ENCODE assay signal across 1 cellular context in genomic region chr20:13220194-13220856, GRCh38.
TF ChIP-seq lines count a peak whose summit lies in the region.

No MANE protein-coding gene starts in this region.

TF ChIP-seq in HepG2, 621 proteins besides CTCF, POLR2A, EP300 and RAD21 (continued from another document and continues in another):
- TF ChIP-seq, protein P1, sequence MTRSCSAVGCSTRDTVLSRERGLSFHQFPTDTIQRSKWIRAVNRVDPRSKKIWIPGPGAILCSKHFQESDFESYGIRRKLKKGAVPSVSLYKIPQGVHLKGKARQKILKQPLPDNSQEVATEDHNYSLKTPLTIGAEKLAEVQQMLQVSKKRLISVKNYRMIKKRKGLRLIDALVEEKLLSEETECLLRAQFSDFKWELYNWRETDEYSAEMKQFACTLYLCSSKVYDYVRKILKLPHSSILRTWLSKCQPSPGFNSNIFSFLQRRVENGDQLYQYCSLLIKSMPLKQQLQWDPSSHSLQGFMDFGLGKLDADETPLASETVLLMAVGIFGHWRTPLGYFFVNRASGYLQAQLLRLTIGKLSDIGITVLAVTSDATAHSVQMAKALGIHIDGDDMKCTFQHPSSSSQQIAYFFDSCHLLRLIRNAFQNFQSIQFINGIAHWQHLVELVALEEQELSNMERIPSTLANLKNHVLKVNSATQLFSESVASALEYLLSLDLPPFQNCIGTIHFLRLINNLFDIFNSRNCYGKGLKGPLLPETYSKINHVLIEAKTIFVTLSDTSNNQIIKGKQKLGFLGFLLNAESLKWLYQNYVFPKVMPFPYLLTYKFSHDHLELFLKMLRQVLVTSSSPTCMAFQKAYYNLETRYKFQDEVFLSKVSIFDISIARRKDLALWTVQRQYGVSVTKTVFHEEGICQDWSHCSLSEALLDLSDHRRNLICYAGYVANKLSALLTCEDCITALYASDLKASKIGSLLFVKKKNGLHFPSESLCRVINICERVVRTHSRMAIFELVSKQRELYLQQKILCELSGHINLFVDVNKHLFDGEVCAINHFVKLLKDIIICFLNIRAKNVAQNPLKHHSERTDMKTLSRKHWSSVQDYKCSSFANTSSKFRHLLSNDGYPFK (CRISPR knock-in tag; IDR thresholded peaks at IDR 0.05; ENCODE audit: borderline replicate concordance), result peak; percentile 50
- TF ChIP-seq ZNF460 (CRISPR knock-in tag; IDR thresholded peaks at IDR 0.05; ENCODE audit: borderline replicate concordance) (no peak), HMGA1 (CRISPR knock-in tag; conservative IDR thresholded peaks at IDR 0.05) (no peak), ZNF343 (CRISPR knock-in tag; IDR thresholded peaks at IDR 0.05) (peak; percentile 82), PAXIP1 (CRISPR knock-in tag; conservative IDR thresholded peaks at IDR 0.05) (no peak), KLF15 (CRISPR knock-in tag; IDR thresholded peaks at IDR 0.05; ENCODE audit: borderline replicate concordance) (peak; percentile 95), ZNF235 (CRISPR knock-in tag; IDR thresholded peaks at IDR 0.05; ENCODE audit: borderline replicate concordance) (peak; percentile 92; the same call in 1 of the 2 replicates), ZNF496 (CRISPR knock-in tag; IDR thresholded peaks at IDR 0.05; ENCODE audit: insufficient replicate concordance) (no peak), ZNF704 (CRISPR knock-in tag; IDR thresholded peaks at IDR 0.05; ENCODE audit: borderline replicate concordance) (peak; percentile 96), U2AF1 (optimal IDR thresholded peaks at IDR 0.05; ENCODE audit: low read depth, low read length) (peak; percentile 83), TCF12 (IDR thresholded peaks at IDR 0.05) (no peak), TCF12 (CRISPR knock-in tag; IDR thresholded peaks at IDR 0.05) (no peak), SIX1 (CRISPR knock-in tag; IDR thresholded peaks at IDR 0.05; ENCODE audit: borderline replicate concordance) (no peak), DR1 (CRISPR knock-in tag; IDR thresholded peaks at IDR 0.05) (peak; percentile 19; the same call in 1 of the 2 replicates), REXO4 (CRISPR knock-in tag; IDR thresholded peaks at IDR 0.05; ENCODE audit: borderline replicate concordance) (peak; percentile 96), ATF7 (IDR thresholded peaks at IDR 0.05) (no peak), ATF7 (CRISPR knock-in tag; IDR thresholded peaks at IDR 0.05) (peak; percentile 60; the same call in 1 of the 2 replicates), ZNF83 (CRISPR knock-in tag; IDR thresholded peaks at IDR 0.05; ENCODE audit: borderline replicate concordance) (no peak), CHD2 (IDR thresholded peaks at IDR 0.05; ENCODE audit: low read depth, low read length) (no peak), JUND (CRISPR knock-in tag; IDR thresholded peaks at IDR 0.05) (no peak; the same call in 1 of the 2 replicates), ZNF513 (CRISPR knock-in tag; conservative IDR thresholded peaks at IDR 0.05) (no peak), ZSCAN21 (CRISPR knock-in tag; IDR thresholded peaks at IDR 0.05; ENCODE audit: borderline replicate concordance) (peak; percentile 83), GLMP (CRISPR knock-in tag; IDR thresholded peaks at IDR 0.05; ENCODE audit: borderline replicate concordance) (no peak), POGZ (CRISPR knock-in tag; IDR thresholded peaks at IDR 0.05) (peak; percentile 63), ZNF335 (CRISPR knock-in tag; IDR thresholded peaks at IDR 0.05) (peak; percentile 62; the same call in 1 of the 2 replicates), HDAC6 (IDR thresholded peaks at IDR 0.05; ENCODE audit: low read depth, low read length) (no peak), NAIF1 (CRISPR knock-in tag; IDR thresholded peaks at IDR 0.05; ENCODE audit: borderline replicate concordance) (no peak), JARID2 (CRISPR knock-in tag; IDR thresholded peaks at IDR 0.05; ENCODE audit: insufficient replicate concordance) (no peak), ETV5 (CRISPR knock-in tag; IDR thresholded peaks at IDR 0.05; ENCODE audit: borderline replicate concordance) (0 out of 2 replicates have a peak, but pooled peaks have one; percentile 49), ZNF652 (CRISPR knock-in tag; IDR thresholded peaks at IDR 0.05; ENCODE audit: borderline replicate concordance, low read depth) (no peak), SPEN (CRISPR knock-in tag; IDR thresholded peaks at IDR 0.05; ENCODE audit: low read depth) (0 out of 2 replicates have a peak, but pooled peaks have one; percentile 5), DMAP1 (CRISPR knock-in tag; IDR thresholded peaks at IDR 0.05) (peak; percentile 21; the same call in 1 of the 2 replicates), ZNF263 (CRISPR knock-in tag; IDR thresholded peaks at IDR 0.05) (no peak; the same call in 1 of the 2 replicates), HNF4G (IDR thresholded peaks at IDR 0.05; ENCODE audit: borderline replicate concordance, low read depth, low read length) (no peak), HNF4G (CRISPR knock-in tag; IDR thresholded peaks at IDR 0.05; ENCODE audit: borderline replicate concordance, low read depth) (no peak), TRIM24 (CRISPR knock-in tag; IDR thresholded peaks at IDR 0.05) (no peak), CEBPZ (IDR thresholded peaks at IDR 0.05; ENCODE audit: low read length) (no peak), NR0B2 (CRISPR knock-in tag; IDR thresholded peaks at IDR 0.05) (peak; percentile 96), HIC2 (CRISPR knock-in tag; IDR thresholded peaks at IDR 0.05; ENCODE audit: low read depth) (peak; percentile 30; the same call in 1 of the 2 replicates)
- TF ChIP-seq, protein P2, sequence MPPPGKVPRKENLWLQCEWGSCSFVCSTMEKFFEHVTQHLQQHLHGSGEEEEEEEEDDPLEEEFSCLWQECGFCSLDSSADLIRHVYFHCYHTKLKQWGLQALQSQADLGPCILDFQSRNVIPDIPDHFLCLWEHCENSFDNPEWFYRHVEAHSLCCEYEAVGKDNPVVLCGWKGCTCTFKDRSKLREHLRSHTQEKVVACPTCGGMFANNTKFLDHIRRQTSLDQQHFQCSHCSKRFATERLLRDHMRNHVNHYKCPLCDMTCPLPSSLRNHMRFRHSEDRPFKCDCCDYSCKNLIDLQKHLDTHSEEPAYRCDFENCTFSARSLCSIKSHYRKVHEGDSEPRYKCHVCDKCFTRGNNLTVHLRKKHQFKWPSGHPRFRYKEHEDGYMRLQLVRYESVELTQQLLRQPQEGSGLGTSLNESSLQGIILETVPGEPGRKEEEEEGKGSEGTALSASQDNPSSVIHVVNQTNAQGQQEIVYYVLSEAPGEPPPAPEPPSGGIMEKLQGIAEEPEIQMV (CRISPR knock-in tag; IDR thresholded peaks at IDR 0.05; ENCODE audit: low read depth), result peak; percentile 64; the same call in 1 of the 2 replicates
- TF ChIP-seq, protein P3, sequence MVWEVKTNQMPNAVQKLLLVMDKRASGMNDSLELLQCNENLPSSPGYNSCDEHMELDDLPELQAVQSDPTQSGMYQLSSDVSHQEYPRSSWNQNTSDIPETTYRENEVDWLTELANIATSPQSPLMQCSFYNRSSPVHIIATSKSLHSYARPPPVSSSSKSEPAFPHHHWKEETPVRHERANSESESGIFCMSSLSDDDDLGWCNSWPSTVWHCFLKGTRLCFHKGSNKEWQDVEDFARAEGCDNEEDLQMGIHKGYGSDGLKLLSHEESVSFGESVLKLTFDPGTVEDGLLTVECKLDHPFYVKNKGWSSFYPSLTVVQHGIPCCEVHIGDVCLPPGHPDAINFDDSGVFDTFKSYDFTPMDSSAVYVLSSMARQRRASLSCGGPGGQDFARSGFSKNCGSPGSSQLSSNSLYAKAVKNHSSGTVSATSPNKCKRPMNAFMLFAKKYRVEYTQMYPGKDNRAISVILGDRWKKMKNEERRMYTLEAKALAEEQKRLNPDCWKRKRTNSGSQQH (CRISPR knock-in tag; IDR thresholded peaks at IDR 0.05; ENCODE audit: low read depth), result no peak
- TF ChIP-seq, protein P4, sequence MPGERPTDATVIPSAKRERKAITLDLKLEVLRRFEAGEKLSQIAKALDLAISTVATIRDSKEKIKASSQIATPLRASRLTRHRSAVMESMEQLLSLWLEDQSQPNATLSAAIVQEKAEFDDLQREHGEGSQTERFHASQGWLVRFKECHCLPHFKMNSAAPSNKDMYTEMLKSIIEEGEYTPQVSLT (CRISPR knock-in tag; IDR thresholded peaks at IDR 0.05; ENCODE audit: borderline replicate concordance, low read depth), result no peak
